ENCODE assay signal across 8 cellular contexts in genomic region chr12:122888232-122888752, GRCh38. TPM values are rescaled to one million over a fixed set of nuclear protein-coding genes. Genes with fewer than 3 reads are reported as not detected.
DNase-seq lines count a peak whose midpoint lies in the region; ATAC-seq, FAIRE-seq and TF ChIP-seq lines count a peak whose summit lies in the region.

No MANE protein-coding gene starts in this region.

- H4K20me1 ChIP-seq in endothelial cell of umbilical vein (replicated peaks; ENCODE audit: control insufficient read depth, extremely low read depth, insufficient read depth, low read length), result no peaks in the 10 kb centered on the region

- no peaks in the 10 kb centered on the region for H3K9me1 ChIP-seq in endothelial cell of umbilical vein (replicated peaks; ENCODE audit: control insufficient read depth, extremely low read depth, insufficient read depth, low read length)

- POLR2A ChIA-PET in endothelial cell of umbilical vein (lab: Charles Lee), result interaction anchor here (0.5 to 1.3 kb wide), 3 partner anchors 16 to 86 kb away, joined by 3 to 4 read pairs (median 3); no protein-coding TSS in a partner anchor

- TF ChIP-seq POLR2A in endothelial cell of umbilical vein (IDR thresholded peaks at IDR 0.05; ENCODE audit: low read depth, low read length), result peak; percentile 76

- peak overlapping the region; percentile 71 for H3K9ac ChIP-seq in endothelial cell of umbilical vein (replicated peaks; ENCODE audit: extremely low read depth, insufficient read depth, low read length)

- H2AFZ ChIP-seq in endothelial cell of umbilical vein (ENCODE audit: low read depth, low read length), result no peak overlapping the region

- BruUV-seq in endothelial cell of umbilical vein (replicated peaks; lab: Mats Ljungman, UMichigan), result TSS peak; percentile 53

- no peaks in the 10 kb centered on the region for H3K27me3 ChIP-seq in endothelial cell of umbilical vein (ENCODE audit: control insufficient read depth in 2 of 2, insufficient read depth in 2 of 2, low read length in 2 of 2)
- H3K27me3 ChIP-seq in muscle layer of duodenum (ENCODE audit: low read depth, low read length), result no peaks in the 10 kb centered on the region

- dilution Hi-C loops in endothelial cell of umbilical vein (cut with MboI; ENCODE audit: extremely low pct_ligation_motif_present, low sequenced_read_pairs), result no loop called here

- CTCF ChIA-PET in endothelial cell of umbilical vein (lab: Charles Lee), result interaction anchor here (0.8 to 1.9 kb wide), 11 partner anchors 9 to 350 kb away, joined by 3 to 10 read pairs (median 3); partner anchors contain the start of gene ABCB9

- ATAC-seq in GM21576 (IDR thresholded peaks at IDR 0.05; ENCODE audit: unreplicated experiment) (peak; percentile 40), HG02938 (IDR thresholded peaks at IDR 0.05; ENCODE audit: unreplicated experiment) (no peak)

- DNase-seq in AML-193 (lab: John Stamatoyannopoulos, UW), result peak; percentile 73 to 79
- peak; percentile 88 for DNase-seq in NCI-H2107 treated with DMSO at 0.1 percent for 48 hours (lab: John Stamatoyannopoulos, UW; ENCODE audit: unreplicated experiment)
- DNase-seq in activated CD4-positive, alpha-beta T cell treated with anti-CD3 and anti-CD28 coated beads for 4 hours, result peak; percentile 34 to 36
- peak; percentile 96 for DNase-seq in endothelial cell of umbilical vein (ENCODE audit: low read depth, low spot score)
- no peak for DNase-seq in inferior parietal cortex (ENCODE audit: extremely low spot score)

- H3K4me1 ChIP-seq in endothelial cell of umbilical vein (ENCODE audit: control insufficient read depth, extremely low read depth, insufficient read depth, low read length) (peaks cover 66% of the 10 kb centered on the region), muscle layer of duodenum (ENCODE audit: control insufficient read depth in 1 of 2, insufficient read depth in 2 of 2, low read length in 2 of 2) (peaks cover 48 to 55% of the 10 kb centered on the region in 2 donors)

- H3K36me3 ChIP-seq in endothelial cell of umbilical vein (ENCODE audit: control insufficient read depth in 2 of 2, extremely low read depth in 1 of 2, insufficient read depth in 2 of 2, low read length in 2 of 2), result no peaks in the 10 kb centered on the region
- no peaks in the 10 kb centered on the region for H3K36me3 ChIP-seq in muscle layer of duodenum (ENCODE audit: control insufficient read depth in 1 of 2, insufficient read depth in 2 of 2, low read length in 2 of 2)

- H3K4me3 ChIP-seq in endothelial cell of umbilical vein (replicated peaks in 1 of 3; ENCODE audit: insufficient read depth in 1 of 3, low read depth in 1 of 3, low read length in 3 of 3) (peak overlapping the region in 2 of 3 experiments; percentile 10 to 24), muscle layer of duodenum (ENCODE audit: low read depth in 1 of 2, low read length in 2 of 2) (peak overlapping the region; percentile 3 to 28)

- intact Hi-C loops in endothelial cell of umbilical vein (cut with micrococcal nuclease), result loop anchor here (1.0 kb wide), 1 partner anchor 16 kb away; no protein-coding TSS in a partner anchor

- H3K9me3 ChIP-seq in endothelial cell of umbilical vein (replicated peaks; ENCODE audit: control insufficient read depth, insufficient read depth, low read length) (no peaks in the 10 kb centered on the region), muscle layer of duodenum (ENCODE audit: control insufficient read depth in 1 of 2, low read length in 2 of 2) (no peaks in the 10 kb centered on the region)

- peak overlapping the region; percentile 21 for H3K4me2 ChIP-seq in endothelial cell of umbilical vein (ENCODE audit: insufficient read depth, low read length)

- H3K79me2 ChIP-seq in endothelial cell of umbilical vein (ENCODE audit: control insufficient read depth, insufficient read depth, low read length), result peaks cover 86% of the 10 kb centered on the region

- peak overlapping the region; percentile 87 for H3K27ac ChIP-seq in endothelial cell of umbilical vein (ENCODE audit: insufficient read depth, low read depth, low read length)
- H3K27ac ChIP-seq in muscle layer of duodenum (ENCODE audit: low read length), result peak overlapping the region; percentile 76

- peak; percentile 96 for FAIRE-seq in endothelial cell of umbilical vein (lab: Jason Lieb, UNC)

- TF ChIP-seq CTCF in endothelial cell of umbilical vein (IDR thresholded peaks at IDR 0.05; ENCODE audit: extremely low read depth in 1 of 2, insufficient read depth in 1 of 2, low read depth in 1 of 2, low read length in 2 of 2), result no peak

TF ChIP-seq in endothelial cell of umbilical vein, 7 proteins besides CTCF, POLR2A, EP300 and RAD21:
- TF ChIP-seq POLR2AphosphoS5 (IDR thresholded peaks at IDR 0.05; ENCODE audit: insufficient read depth, low read depth, low read length), result peak; percentile 61
- TF ChIP-seq MYC (IDR thresholded peaks at IDR 0.05; ENCODE audit: low read depth, low read length), result no peak
- no peak for TF ChIP-seq EZH2 (IDR thresholded peaks at IDR 0.05; ENCODE audit: borderline replicate concordance, low read depth, low read length, severe bottlenecking)
- TF ChIP-seq FOS (IDR thresholded peaks at IDR 0.05; ENCODE audit: borderline replicate concordance, insufficient read depth, low read length), result no peak
- TF ChIP-seq GATA2 (IDR thresholded peaks at IDR 0.05; ENCODE audit: insufficient read depth, insufficient read length, low read depth, low read length), result no peak

RNA-seq across cellular contexts. Expression of gene VPS37B, which starts 7.6 kb away (rescaled TPM):
- 45.9 and 46.4 TPM in 2 replicates for total RNA-seq in endothelial cell of umbilical vein
- polyA plus RNA-seq in endothelial cell of umbilical vein, result 39.5 and 43.5 TPM in 2 replicates
- 24.8 and 32.2 TPM in 2 replicates for polyA plus RNA-seq in endothelial cell of umbilical vein (2011; cell fraction: cytosol; rRNA removed)
- polyA plus RNA-seq in endothelial cell of umbilical vein (2011; cell fraction: nucleus; rRNA removed), result 39.9 and 42.2 TPM in 2 replicates
- 25.4 and 32.1 TPM in 2 replicates for polyA plus RNA-seq in endothelial cell of umbilical vein (2012)
- 20.7 and 20.9 TPM in 2 replicates for polyA minus RNA-seq in endothelial cell of umbilical vein
- polyA minus RNA-seq in endothelial cell of umbilical vein (2011; cell fraction: cytosol; rRNA and poly(A)+ RNA removed), result 11.0 TPM
- 20.9 and 25.1 TPM in 2 replicates for polyA minus RNA-seq in endothelial cell of umbilical vein (2011; cell fraction: nucleus; rRNA and poly(A)+ RNA removed)

RNA-seq across cellular contexts. Expression of gene HIP1R, which starts 53.0 kb away (rescaled TPM):
- total RNA-seq in endothelial cell of umbilical vein, result 122 and 136 TPM in 2 replicates
- 110 and 111 TPM in 2 replicates for polyA plus RNA-seq in endothelial cell of umbilical vein
- polyA plus RNA-seq in endothelial cell of umbilical vein (2011; cell fraction: cytosol; rRNA removed), result 44.3 and 60.5 TPM in 2 replicates
- polyA plus RNA-seq in endothelial cell of umbilical vein (2011; cell fraction: nucleus; rRNA removed), result 563 and 679 TPM in 2 replicates
- polyA plus RNA-seq in endothelial cell of umbilical vein (2012), result 54.9 and 77.2 TPM in 2 replicates
- polyA minus RNA-seq in endothelial cell of umbilical vein, result 162 and 203 TPM in 2 replicates
- polyA minus RNA-seq in endothelial cell of umbilical vein (2011; cell fraction: cytosol; rRNA and poly(A)+ RNA removed), result 11.3 TPM
- polyA minus RNA-seq in endothelial cell of umbilical vein (2011; cell fraction: nucleus; rRNA and poly(A)+ RNA removed), result 132 and 165 TPM in 2 replicates
